In genomic region chr13:68027311-68027710, GRCh38 we compare ENCODE assay signal across 25 cellular contexts.
"Had no signal": no experiment of that assay in that cellular context is flagged by ENCODE, and none has a peak within 500 bp of the region (broad histone marks: within the 10 kb centered on the region; RNA-seq: fewer than 3 reads in every experiment).

No MANE protein-coding gene starts in this region.

- H3K4me1 ChIP-seq: body of pancreas, Peyer's patch had no signal

- ATAC-seq: activated CD8-positive, alpha-beta memory T cell treated with anti-CD3 and anti-CD28 coated beads, Interleukin-2, amount 10 ng/mL, durations not matched to agents 7 days and 5 days; body of pancreas; K562; T-cell had no signal

- H3K27me3 ChIP-seq: body of pancreas, Peyer's patch had no signal

- H3K4me3 ChIP-seq: body of pancreas, coronary artery, K562, Peyer's patch had no signal

- H3K36me3 ChIP-seq: Peyer's patch had no signal

- H3K27ac ChIP-seq: body of pancreas, coronary artery, Peyer's patch had no signal

- H3K9me3 ChIP-seq: body of pancreas, Peyer's patch had no signal

- DNase-seq: activated B cell treated with CpG ODN at 0.5 μM for 24 hours; activated CD4-positive, alpha-beta T cell treated with anti-CD3 and anti-CD28 coated beads for 1 hour; activated CD4-positive, alpha-beta T cell treated with anti-CD3 and anti-CD28 coated beads, Interleukin-2, amount 10 ng/mL, durations not matched to agents 24 days and 14 days; activated CD4-positive, alpha-beta T cell treated with anti-CD3 and anti-CD28 coated beads, Interleukin-2, amount 50 U/mL, for 48 hours; activated CD8-positive, alpha-beta memory T cell treated with anti-CD3 and anti-CD28 coated beads, Interleukin-2, amount 10 ng/mL, durations not matched to agents 7 days and 5 days; activated effector memory CD4-positive, alpha-beta T cell treated with Interleukin-2 at 50 U/mL for 16 hours; activated naive CD4-positive, alpha-beta T cell; activated T-cell treated with anti-CD3 and anti-CD28 coated beads, Interleukin-2, amount 50 U/mL, for 24 hours; aorta; body of pancreas; central memory CD4-positive, alpha-beta T cell; Karpas-422; MM.1S; NCI-H1417 treated with DMSO at 0.1 percent for 48 hours; NCI-H1694; NCI-H2029; NCI-H524 treated with DMSO at 0.1 percent for 48 hours; NCI-H774; Peyer's patch; SHP77; T-cell; T-helper 2 cell; T1000 had no signal
